Comparison of ENCODE assay signal across 1 cellular context in genomic region chr22:39532215-39533071, GRCh38.
A peak's percentile ranks its signal among the peaks of the same experiment; 100 is the strongest.
TF ChIP-seq lines count a peak whose summit lies in the region.

Gene RPS19BP1 (minus strand): TSS chr22:39532748. CDS start chr22:39532738, 10 bp downstream.

TF ChIP-seq in K562, 482 proteins besides CTCF, POLR2A, EP300 and RAD21 (continued from another document and continues in another):
- TF ChIP-seq, protein P1, sequence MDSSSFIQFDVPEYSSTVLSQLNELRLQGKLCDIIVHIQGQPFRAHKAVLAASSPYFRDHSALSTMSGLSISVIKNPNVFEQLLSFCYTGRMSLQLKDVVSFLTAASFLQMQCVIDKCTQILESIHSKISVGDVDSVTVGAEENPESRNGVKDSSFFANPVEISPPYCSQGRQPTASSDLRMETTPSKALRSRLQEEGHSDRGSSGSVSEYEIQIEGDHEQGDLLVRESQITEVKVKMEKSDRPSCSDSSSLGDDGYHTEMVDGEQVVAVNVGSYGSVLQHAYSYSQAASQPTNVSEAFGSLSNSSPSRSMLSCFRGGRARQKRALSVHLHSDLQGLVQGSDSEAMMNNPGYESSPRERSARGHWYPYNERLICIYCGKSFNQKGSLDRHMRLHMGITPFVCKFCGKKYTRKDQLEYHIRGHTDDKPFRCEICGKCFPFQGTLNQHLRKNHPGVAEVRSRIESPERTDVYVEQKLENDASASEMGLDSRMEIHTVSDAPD (CRISPR knock-in tag; IDR thresholded peaks at IDR 0.05) = no peak
- TF ChIP-seq MED1 (CRISPR knock-in tag; IDR thresholded peaks at IDR 0.05; ENCODE audit: borderline replicate concordance) (no peak), ZNF121 (CRISPR knock-in tag; conservative IDR thresholded peaks at IDR 0.05) (no peak; the same call in 1 of the 2 replicates), TBL1XR1 (IDR thresholded peaks at IDR 0.05; ENCODE audit: low read length in 2 of 2) (no peak), TAF1 (IDR thresholded peaks at IDR 0.05; ENCODE audit: control insufficient read depth, extremely low read depth, insufficient read depth, low read length, severe bottlenecking) (peak; percentile 53), ELF2 (CRISPR knock-in tag; IDR thresholded peaks at IDR 0.05) (0 out of 2 replicates have a peak, but pooled peaks have one; percentile 74), PREB (CRISPR knock-in tag; IDR thresholded peaks at IDR 0.05) (no peak), NFYB (IDR thresholded peaks at IDR 0.05; ENCODE audit: extremely low read depth, insufficient read length) (peak; percentile 59), MCM3 (IDR thresholded peaks at IDR 0.05) (no peak), PHF20 (IDR thresholded peaks at IDR 0.05; ENCODE audit: partially characterized antibody) (peak; percentile 34), SMARCA4 (IDR thresholded peaks at IDR 0.05) (no peak), HNRNPL (IDR thresholded peaks at IDR 0.05; ENCODE audit: low read depth, low read length) (no peak), NR1H2 (CRISPR knock-in tag; IDR thresholded peaks at IDR 0.05) (no peak), VEZF1 (CRISPR knock-in tag; IDR thresholded peaks at IDR 0.05) (peak; percentile 61), PHF8 (IDR thresholded peaks at IDR 0.05; ENCODE audit: borderline replicate concordance, low read length) (peak; percentile 97; the same call in 1 of the 2 replicates), HCFC1 (IDR thresholded peaks at IDR 0.05; ENCODE audit: low read depth, low read length) (peak; percentile 66), ZNF134 (CRISPR knock-in tag; conservative IDR thresholded peaks at IDR 0.05) (no peak), ZNF174 (CRISPR knock-in tag; IDR thresholded peaks at IDR 0.05) (no peak), CTBP1 (IDR thresholded peaks at IDR 0.05; ENCODE audit: borderline replicate concordance) (peak; percentile 17; the same call in 1 of the 2 replicates), GTF2E2 (tag; IDR thresholded peaks at IDR 0.05) (no peak), ESRRB (CRISPR knock-in tag; IDR thresholded peaks at IDR 0.05; ENCODE audit: borderline replicate concordance) (no peak), EZH2 (IDR thresholded peaks at IDR 0.05; ENCODE audit: borderline replicate concordance, low read depth, low read length) (no peak), IRF1 (CRISPR knock-in tag; IDR thresholded peaks at IDR 0.05; ENCODE audit: borderline replicate concordance) (no peak), IRF9 (tag; IDR thresholded peaks at IDR 0.05) (no peak), ETV5 (CRISPR knock-in tag; IDR thresholded peaks at IDR 0.05; ENCODE audit: low read depth) (peak; percentile 71; the same call in 1 of the 2 replicates), UBTF (IDR thresholded peaks at IDR 0.05; ENCODE audit: borderline replicate concordance in 1 of 2, low read depth in 2 of 2, low read length in 2 of 2) (peak in 1 of 2 experiments; percentile 88; a peak in 2 of 4 replicates), YY1 (IDR thresholded peaks at IDR 0.05; ENCODE audit: borderline replicate concordance in 1 of 3, control insufficient read depth in 1 of 3, extremely low read depth in 1 of 3, insufficient read depth in 3 of 3, insufficient read length in 1 of 3, insufficient replicate concordance in 2 of 3, low read depth in 1 of 3, low read length in 2 of 3) (peak; percentile 37 to 93 (median 90)), AFF4 (CRISPR knock-in tag; IDR thresholded peaks at IDR 0.05) (peak; percentile 52; the same call in 1 of the 2 replicates), KAT8 (IDR thresholded peaks at IDR 0.05; ENCODE audit: low read depth) (no peak), SRF (CRISPR knock-in tag; IDR thresholded peaks at IDR 0.05) (peak in 1 of 2 experiments; percentile 61; a peak in 1 of 4 replicates), MBD2 (IDR thresholded peaks at IDR 0.05; ENCODE audit: borderline replicate concordance, low read depth) (0 out of 2 replicates have a peak, but pooled peaks have one; percentile 36), NFXL1 (CRISPR knock-in tag; IDR thresholded peaks at IDR 0.05) (no peak), ZNF445 (CRISPR knock-in tag; IDR thresholded peaks at IDR 0.05; ENCODE audit: low read depth) (no peak), TAL1 (IDR thresholded peaks at IDR 0.05) (no peak), ADNP (tag; IDR thresholded peaks at IDR 0.05) (no peak), NFE2 (IDR thresholded peaks at IDR 0.05; ENCODE audit: low read depth) (no peak), LCOR (CRISPR knock-in tag; IDR thresholded peaks at IDR 0.05) (peak; percentile 39; the same call in 1 of the 2 replicates), TAF7 (tag; IDR thresholded peaks at IDR 0.05) (no peak), ESRRA (IDR thresholded peaks at IDR 0.05; ENCODE audit: borderline replicate concordance, low read depth) (peak; percentile 60; the same call in 1 of the 2 replicates), SAFB (IDR thresholded peaks at IDR 0.05; ENCODE audit: borderline replicate concordance, low read depth, low read length) (no peak)
- TF ChIP-seq, protein P2, sequence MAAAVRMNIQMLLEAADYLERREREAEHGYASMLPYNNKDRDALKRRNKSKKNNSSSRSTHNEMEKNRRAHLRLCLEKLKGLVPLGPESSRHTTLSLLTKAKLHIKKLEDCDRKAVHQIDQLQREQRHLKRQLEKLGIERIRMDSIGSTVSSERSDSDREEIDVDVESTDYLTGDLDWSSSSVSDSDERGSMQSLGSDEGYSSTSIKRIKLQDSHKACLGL (CRISPR knock-in tag; IDR thresholded peaks at IDR 0.05; ENCODE audit: borderline replicate concordance, poor library complexity, severe bottlenecking) = no peak
- TF ChIP-seq, protein P3, sequence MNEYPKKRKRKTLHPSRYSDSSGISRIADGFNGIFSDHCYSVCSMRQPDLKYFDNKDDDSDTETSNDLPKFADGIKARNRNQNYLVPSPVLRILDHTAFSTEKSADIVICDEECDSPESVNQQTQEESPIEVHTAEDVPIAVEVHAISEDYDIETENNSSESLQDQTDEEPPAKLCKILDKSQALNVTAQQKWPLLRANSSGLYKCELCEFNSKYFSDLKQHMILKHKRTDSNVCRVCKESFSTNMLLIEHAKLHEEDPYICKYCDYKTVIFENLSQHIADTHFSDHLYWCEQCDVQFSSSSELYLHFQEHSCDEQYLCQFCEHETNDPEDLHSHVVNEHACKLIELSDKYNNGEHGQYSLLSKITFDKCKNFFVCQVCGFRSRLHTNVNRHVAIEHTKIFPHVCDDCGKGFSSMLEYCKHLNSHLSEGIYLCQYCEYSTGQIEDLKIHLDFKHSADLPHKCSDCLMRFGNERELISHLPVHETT (CRISPR knock-in tag; conservative IDR thresholded peaks at IDR 0.05 in 1 of 2, IDR thresholded peaks at IDR 0.05 in 1 of 2) = peak in 1 of 2 experiments; percentile 52; a peak in 1 of 4 replicates
- TF ChIP-seq, protein P4, sequence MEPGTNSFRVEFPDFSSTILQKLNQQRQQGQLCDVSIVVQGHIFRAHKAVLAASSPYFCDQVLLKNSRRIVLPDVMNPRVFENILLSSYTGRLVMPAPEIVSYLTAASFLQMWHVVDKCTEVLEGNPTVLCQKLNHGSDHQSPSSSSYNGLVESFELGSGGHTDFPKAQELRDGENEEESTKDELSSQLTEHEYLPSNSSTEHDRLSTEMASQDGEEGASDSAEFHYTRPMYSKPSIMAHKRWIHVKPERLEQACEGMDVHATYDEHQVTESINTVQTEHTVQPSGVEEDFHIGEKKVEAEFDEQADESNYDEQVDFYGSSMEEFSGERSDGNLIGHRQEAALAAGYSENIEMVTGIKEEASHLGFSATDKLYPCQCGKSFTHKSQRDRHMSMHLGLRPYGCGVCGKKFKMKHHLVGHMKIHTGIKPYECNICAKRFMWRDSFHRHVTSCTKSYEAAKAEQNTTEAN (CRISPR knock-in tag; IDR thresholded peaks at IDR 0.05) = 0 out of 2 replicates have a peak, but pooled peaks have one; percentile 52
- TF ChIP-seq, protein P5, sequence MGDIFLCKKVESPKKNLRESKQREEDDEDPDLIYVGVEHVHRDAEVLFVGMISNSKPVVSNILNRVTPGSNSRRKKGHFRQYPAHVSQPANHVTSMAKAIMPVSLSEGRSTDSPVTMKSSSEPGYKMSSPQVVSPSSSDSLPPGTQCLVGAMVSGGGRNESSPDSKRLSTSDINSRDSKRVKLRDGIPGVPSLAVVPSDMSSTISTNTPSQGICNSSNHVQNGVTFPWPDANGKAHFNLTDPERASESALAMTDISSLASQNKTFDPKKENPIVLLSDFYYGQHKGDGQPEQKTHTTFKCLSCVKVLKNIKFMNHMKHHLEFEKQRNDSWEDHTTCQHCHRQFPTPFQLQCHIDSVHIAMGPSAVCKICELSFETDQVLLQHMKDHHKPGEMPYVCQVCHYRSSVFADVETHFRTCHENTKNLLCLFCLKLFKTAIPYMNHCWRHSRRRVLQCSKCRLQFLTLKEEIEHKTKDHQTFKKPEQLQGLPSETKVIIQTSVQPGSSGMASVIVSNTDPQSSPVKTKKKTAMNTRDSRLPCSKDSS (IDR thresholded peaks at IDR 0.05; ENCODE audit: low read depth, partially characterized antibody) = no peak
